ENCODE assay signal across 1 cellular context in the genomic region with DNA sequence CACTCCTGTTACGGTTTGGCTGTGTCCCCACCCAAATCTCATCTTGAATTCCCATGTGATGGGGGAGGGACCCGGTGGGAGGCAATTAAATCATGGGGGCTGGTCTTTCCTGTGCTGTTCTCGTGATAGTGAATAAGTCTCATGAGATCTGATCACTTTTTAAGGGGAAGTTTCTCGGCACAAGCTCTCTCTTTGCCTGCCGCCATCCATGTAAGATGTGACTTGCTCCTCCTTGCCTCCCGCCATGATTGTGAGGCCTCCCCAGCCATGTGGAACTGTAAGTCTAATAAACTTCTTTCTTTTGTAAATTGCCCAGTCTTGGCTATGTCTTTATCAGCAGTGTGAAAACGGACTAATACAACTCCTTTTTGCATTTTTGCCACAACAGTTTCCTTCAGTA. TPM values are rescaled to one million over a fixed set of nuclear protein-coding genes. Genes with fewer than 3 reads are reported as not detected.
"Had no signal": no experiment of that assay in that cellular context is flagged by ENCODE, and none has a peak within 500 bp of the region (broad histone marks: within the 10 kb centered on the region; RNA-seq: fewer than 3 reads in every experiment).

No MANE protein-coding gene starts in this region.

RNA-seq across cellular contexts. Expression of gene TCP10L, which starts 54.5 kb away (rescaled TPM):
- total RNA-seq: activated CD8-positive, alpha-beta memory T cell treated with anti-CD3 and anti-CD28 coated beads, Interleukin-2, amount 10 ng/mL, durations not matched to agents 7 days and 5 days had no signal
